Comparison of ENCODE assay signal across 8 cellular contexts in genomic region chr12:57632898-57633825, GRCh38. TPM values are rescaled to one million over a fixed set of nuclear protein-coding genes. Genes with fewer than 3 reads are reported as not detected.
DNase-seq lines count a peak whose midpoint lies in the region; ATAC-seq and TF ChIP-seq lines count a peak whose summit lies in the region.

Gene B4GALNT1 (minus strand): TSS chr12:57633201. CDS start chr12:57632132, 1,069 bp downstream.

- peaks cover 30% of the 10 kb centered on the region for H4K20me1 ChIP-seq in BLaER1

- DNase-seq in GM19238 (ENCODE audit: insufficient read length, low spot score) = peak; percentile 76
- DNase-seq in NCI-H82 treated with DMSO at 0.1 percent for 48 hours (lab: John Stamatoyannopoulos, UW; ENCODE audit: unreplicated experiment) = peak; percentile 46
- peak; percentile 71 for DNase-seq in activated CD8-positive, alpha-beta memory T cell treated with anti-CD3 and anti-CD28 coated beads, Interleukin-2, amount 50 U/mL, for 4 hours
- peak; percentile 63 for DNase-seq in epidermal melanocyte (ENCODE audit: insufficient read length, low spot score)
- peak in 2 of 3 donors; percentile 48 to 70 for DNase-seq in mucosa of descending colon
- peak; percentile 14 to 63 (median 45) for DNase-seq in stimulated activated naive CD4-positive, alpha-beta T cell (lab: John Stamatoyannopoulos, UW)

- intact Hi-C loops in mucosa of descending colon (cut with DNase I, micrococcal nuclease) = no loop called here

- peaks cover 60% of the 10 kb centered on the region for H3K27me3 ChIP-seq in BLaER1

- no peaks in the 10 kb centered on the region for H3K36me3 ChIP-seq in BLaER1
- H3K36me3 ChIP-seq in mucosa of descending colon (ENCODE audit: low read depth) = no peaks in the 10 kb centered on the region

- peaks cover 8% of the 10 kb centered on the region; the same call in 1 of the 2 replicates for H3K4me1 ChIP-seq in BLaER1
- peaks cover 13% of the 10 kb centered on the region for H3K4me1 ChIP-seq in mucosa of descending colon (ENCODE audit: low read depth)

- peak within 1 kb of the TSS; percentile 73 for H3K9ac ChIP-seq in BLaER1

- H3K4me2 ChIP-seq in BLaER1 = peak within 1 kb of the TSS; percentile 99

- H3K4me3 ChIP-seq in BLaER1 (peak within 1 kb of the TSS; percentile 71), mucosa of descending colon (no peak within 1 kb of the TSS)

- ATAC-seq in HG03378 (IDR thresholded peaks at IDR 0.05; ENCODE audit: unreplicated experiment) (peak; percentile 61), mucosa of descending colon (peak; percentile 95)

- H3K27ac ChIP-seq in BLaER1 = no peak within 1 kb of the TSS

- TF ChIP-seq CTCF in mucosa of descending colon (IDR thresholded peaks at IDR 0.05) = peak; percentile 87

- H3K9me3 ChIP-seq in BLaER1 = peaks cover 9% of the 10 kb centered on the region; the same call in 1 of the 2 replicates
- no peaks in the 10 kb centered on the region for H3K9me3 ChIP-seq in mucosa of descending colon

RNA-seq across cellular contexts. Expression of gene B4GALNT1, which starts in this region (rescaled TPM):
- total RNA-seq in mucosa of descending colon = 1 to 10 TPM in 1 of 3 donors, under 1 TPM in 2; 0.64 to 2.2 (median 0.65) TPM
